In the genomic region with DNA sequence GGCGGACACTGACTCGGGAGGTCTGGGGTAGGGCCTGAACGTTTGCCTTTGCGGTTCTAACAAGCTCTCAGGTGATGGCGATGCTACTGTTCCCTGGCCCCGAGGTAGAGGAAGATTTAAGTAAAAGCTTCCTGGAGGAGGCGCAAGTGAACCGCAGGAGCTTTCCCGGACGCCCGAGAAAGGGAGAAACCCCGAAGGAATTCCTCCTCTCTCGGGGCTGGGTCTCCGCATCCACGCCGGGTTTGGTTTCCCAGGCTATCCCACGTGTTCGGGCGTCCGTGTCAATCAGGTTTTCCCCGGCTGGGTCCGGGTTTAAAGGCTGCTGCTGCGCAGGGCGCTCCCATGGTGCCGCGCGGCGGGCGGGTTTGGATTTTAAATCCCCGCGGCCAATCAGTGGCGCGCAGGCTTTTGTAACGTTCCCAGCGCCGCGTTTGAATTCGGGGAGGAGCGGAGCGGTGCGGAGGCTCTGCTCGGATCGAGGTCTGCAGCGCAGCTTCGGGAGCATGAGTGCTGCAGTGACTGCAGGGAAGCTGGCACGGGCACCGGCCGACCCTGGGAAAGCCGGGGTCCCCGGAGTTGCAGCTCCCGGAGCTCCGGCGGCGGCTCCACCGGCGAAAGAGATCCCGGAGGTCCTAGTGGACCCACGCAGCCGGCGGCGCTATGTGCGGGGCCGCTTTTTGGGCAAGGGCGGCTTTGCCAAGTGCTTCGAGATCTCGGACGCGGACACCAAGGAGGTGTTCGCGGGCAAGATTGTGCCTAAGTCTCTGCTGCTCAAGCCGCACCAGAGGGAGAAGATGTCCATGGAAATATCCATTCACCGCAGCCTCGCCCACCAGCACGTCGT, we compare ENCODE assay signal across 8 cellular contexts. TPM values are rescaled to one million over a fixed set of nuclear protein-coding genes. Genes with fewer than 3 reads are reported as not detected.
DNase-seq lines count a peak whose midpoint lies in the region; ATAC-seq and TF ChIP-seq lines count a peak whose summit lies in the region.

A gene (plus strand): TSS at position 460 of the 844 bp plus-strand sequence. CDS start 44 bp downstream, at position 504.

- POLR2A ChIA-PET in AG04450 (lab: Yijun Ruan, JAX), result interaction anchor here (0.6 to 1.8 kb wide), 5 partner anchors 8 to 316 kb away, joined by 3 to 9 read pairs (median 3); no protein-coding TSS in a partner anchor

- DNase-seq in AG04450 (ENCODE audit: low read depth, low spot score), result peak; percentile 45
- DNase-seq in NCI-H345 treated with DMSO at 0.1 percent for 48 hours (lab: John Stamatoyannopoulos, UW; ENCODE audit: unreplicated experiment), result peak; percentile 68
- peak; percentile 70 for DNase-seq in activated CD4-positive, CD25-positive, alpha-beta regulatory T cell treated with anti-CD3 and anti-CD28 coated beads, Interleukin-2, amount 50 U/mL, for 72 hours
- peak; percentile 77 for DNase-seq in cerebellum (ENCODE audit: low spot score)
- peak; percentile 71 for DNase-seq in kidney glomerular epithelial cell (lab: John Stamatoyannopoulos, UW)
- DNase-seq in stimulated activated CD4-positive, alpha-beta T cell treated with anti-CD3 and anti-CD28 coated beads, Interleukin-1b, Interleukin-23, amount 100 ng/mL, for 4 hours (ENCODE audit: low read depth in 2 of 2), result peak; percentile 49 to 68

- peak; percentile 51 for TF ChIP-seq CTCF in AG04450 (IDR thresholded peaks at IDR 0.05; ENCODE audit: low read depth, low read length)

- peak within 1 kb of the TSS; percentile 67 for H3K4me3 ChIP-seq in AG04450 (ENCODE audit: low read depth, low read length)

- CTCF ChIA-PET in AG04450 (lab: Charles Lee), result interaction anchor here (1.1 to 3.9 kb wide), 8 partner anchors 10 to 838 kb away, joined by 3 to 15 read pairs (median 4); no protein-coding TSS in a partner anchor

- ATAC-seq in GM18867 (IDR thresholded peaks at IDR 0.05; ENCODE audit: unreplicated experiment), result peak; percentile 81
- ATAC-seq in HG03159 (IDR thresholded peaks at IDR 0.05; ENCODE audit: unreplicated experiment), result peak; percentile 76

- H3K27me3 ChIP-seq in AG04450 (ENCODE audit: control insufficient read depth, insufficient read depth, low read length), result no peaks in the 10 kb centered on the region

- H3K9me3 ChIP-seq in AG04450 (ENCODE audit: control insufficient read depth, insufficient read depth, low read length), result no peaks in the 10 kb centered on the region; the same call in 1 of the 2 replicates

- peak within 1 kb of the TSS; percentile 31 for H3K27ac ChIP-seq in AG04450 (ENCODE audit: low read depth, low read length)

RNA-seq across cellular contexts. Expression of the gene that starts here (rescaled TPM):
- polyA plus RNA-seq in AG04450 (2011; rRNA removed), result 10.7 and 11.6 TPM in 2 replicates
- polyA minus RNA-seq in AG04450 (2011; rRNA and poly(A)+ RNA removed), result 17.5 and 20.5 TPM in 2 replicates
- total RNA-seq in cerebellum, result 6.7 TPM

Comparison
In these comparisons a context has a peak if more than half of its experiments do, and no peak if none do; other contexts are left out.
1. Peak in every context shown above with its lines: DNase-seq, ATAC-seq, H3K4me3 ChIP-seq and H3K27ac ChIP-seq.